In the genomic region with DNA sequence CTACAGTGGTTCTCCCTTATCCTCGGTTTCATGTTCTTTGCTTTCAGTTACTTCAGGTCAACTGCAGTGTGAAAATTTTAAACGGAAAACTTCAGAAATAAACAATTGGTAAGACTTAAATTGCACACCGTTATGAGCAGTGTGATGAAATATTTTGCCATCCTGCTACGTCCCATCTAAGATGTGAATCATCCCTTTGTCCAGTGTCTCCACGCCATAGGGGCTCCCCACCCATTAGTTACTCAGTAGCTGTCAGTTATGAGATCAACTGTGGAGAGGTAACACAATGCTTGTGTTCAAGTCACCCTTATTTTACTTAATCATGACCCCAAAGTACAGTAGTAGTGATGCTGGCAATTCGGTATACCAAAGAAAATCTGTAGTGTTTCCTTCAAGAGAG, we compare ENCODE assay signal across 16 cellular contexts. TPM values are rescaled to one million over a fixed set of nuclear protein-coding genes. Genes with fewer than 3 reads are reported as not detected.
DNase-seq lines count a peak whose midpoint lies in the region; ATAC-seq and TF ChIP-seq lines count a peak whose summit lies in the region.
"Had no signal": no experiment of that assay in that cellular context is flagged by ENCODE, and none has a peak within 500 bp of the region (broad histone marks: within the 10 kb centered on the region; RNA-seq: fewer than 3 reads in every experiment).

No MANE protein-coding gene starts in this region.

- no peaks in the 10 kb centered on the region for H3K9me3 ChIP-seq in uterus
- H3K9me3 ChIP-seq: HAP-1 had no signal

- DNase-seq in AG08395 (ENCODE audit: low spot score) (peak; percentile 6), LHCN-M2 (ENCODE audit: low read depth) (peak; percentile 69), astrocyte of the spinal cord (ENCODE audit: low read depth, low spot score) (peak; percentile 81), glomerular visceral epithelial cell (ENCODE audit: extremely low spot score) (peak; percentile 66), uterus (no peak), NCI-H1694 (lab: John Stamatoyannopoulos, UW) (no peak), midbrain (lab: John Stamatoyannopoulos, UW) (no peak)
- DNase-seq: activated naive CD8-positive, alpha-beta T cell treated with anti-CD3 and anti-CD28 coated beads, Interleukin-2, amount 50 U/mL, for 24 hours; effector CD4-positive, alpha-beta T cell; NCI-H1417 treated with DMSO at 0.1 percent for 48 hours; posterior cingulate gyrus; SHP77 treated with DMSO at 0.1 percent for 48 hours; stimulated activated CD4-positive, alpha-beta T cell treated with anti-CD3 and anti-CD28 coated beads, Interleukin-4, amount 100 ng/mL, for 1 hour; stimulated activated naive B cell treated with anti-CD40 and anti-IgM and Interleukin-4, amounts not matched to agents 10 μg/mL and 1 μg/mL and 100 μg/mL, for 72 hours had no signal

- no peak for ATAC-seq in HG02571 (IDR thresholded peaks at IDR 0.05; ENCODE audit: unreplicated experiment)
- ATAC-seq: activated naive CD8-positive, alpha-beta T cell treated with anti-CD3 and anti-CD28 coated beads, Interleukin-2, amount 50 U/mL, for 24 hours; stimulated activated naive B cell treated with anti-CD40 and anti-IgM and Interleukin-4, amounts not matched to agents 10 μg/mL and 1 μg/mL and 100 μg/mL, for 72 hours had no signal

- no peak overlapping the region for H3K4me3 ChIP-seq in astrocyte of the spinal cord (ENCODE audit: low read depth, low read length)
- H3K4me3 ChIP-seq in uterus = no peak overlapping the region
- H3K4me3 ChIP-seq: HAP-1 had no signal

- in situ Hi-C loops in astrocyte of the spinal cord (cut with HindIII; ENCODE audit: low sequenced_read_pairs) = no loop called here

- H3K36me3 ChIP-seq in uterus = no peaks in the 10 kb centered on the region

- TF ChIP-seq CTCF in astrocyte of the spinal cord (IDR thresholded peaks at IDR 0.05; ENCODE audit: low read depth, low read length) (no peak), uterus (IDR thresholded peaks at IDR 0.05) (no peak)

- H3K27ac ChIP-seq in uterus = no peak overlapping the region

- H3K4me1 ChIP-seq in uterus = no peaks in the 10 kb centered on the region

- TF ChIP-seq POLR2A in uterus (IDR thresholded peaks at IDR 0.05) = no peak

- no peaks in the 10 kb centered on the region for H3K27me3 ChIP-seq in uterus

- intact Hi-C loops in uterus (cut with DNase I; ENCODE audit: low total_unique reads) = no loop called here

RNA-seq across cellular contexts. Expression of gene TJP1, which starts 47.4 kb away (rescaled TPM):
- total RNA-seq in LHCN-M2 (2014; rRNA removed) (34.9 and 40.4 TPM in 2 replicates), uterus (100 to 1,000 TPM in 3 of 4 donors, 10 to 100 TPM in 1; 72.4 to 191 (median 136) TPM)
- polyA plus RNA-seq in LHCN-M2 (2012) = 21.5 TPM

Comparison
In these comparisons a context has a peak if more than half of its experiments do, and no peak if none do; other contexts are left out.
1. DNase-seq: peak in AG08395 (single experiment), LHCN-M2 (single experiment), astrocyte of the spinal cord (single experiment) and glomerular visceral epithelial cell (single experiment); none in uterus (0 of 2), NCI-H1694 (single experiment) and midbrain (single experiment).